In the genomic region with DNA sequence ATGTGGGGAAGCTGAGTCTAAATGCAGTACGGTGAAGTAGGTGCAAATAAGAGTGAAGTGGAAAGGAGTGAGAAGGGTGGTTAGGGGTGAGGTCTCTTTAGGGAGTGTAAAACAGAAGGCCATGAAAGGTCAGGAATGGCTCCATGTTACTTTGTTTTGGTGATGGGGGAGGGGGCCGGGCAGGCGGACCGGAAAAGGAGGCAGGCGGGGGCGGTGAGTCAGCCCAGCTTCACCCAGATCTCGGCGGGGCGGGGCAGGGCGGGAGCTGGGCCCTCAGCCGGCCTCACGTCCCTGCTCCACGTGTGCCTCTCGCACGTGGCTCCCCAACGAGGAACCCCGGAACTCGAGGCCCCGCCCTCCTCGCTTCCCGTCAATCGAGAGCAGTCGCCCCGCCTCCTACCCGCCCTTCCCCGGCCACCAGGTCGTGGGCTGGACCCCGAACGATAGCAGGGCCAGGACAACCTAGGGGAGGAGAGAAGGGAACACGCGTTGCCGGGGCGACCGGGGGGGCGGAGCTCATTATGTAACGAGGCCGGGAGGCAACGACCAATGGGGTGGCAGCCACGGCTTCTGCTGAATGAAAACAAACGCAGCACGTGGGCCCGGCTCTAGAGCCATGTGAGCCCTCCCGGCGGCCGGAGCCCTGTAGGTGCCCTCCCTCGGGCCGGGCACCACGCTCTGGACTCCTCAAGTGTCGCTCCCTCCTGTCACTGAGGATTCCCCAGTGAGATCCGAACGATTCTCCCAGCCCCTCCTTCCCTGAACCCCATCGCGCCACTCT, we compare ENCODE assay signal across 1 cellular context.
TF ChIP-seq lines count a peak whose summit lies in the region.

No MANE protein-coding gene starts in this region.

TF ChIP-seq in SK-N-SH, 30 proteins besides CTCF, POLR2A, EP300 and RAD21 (continued from another document):
- TF ChIP-seq, protein P1, sequence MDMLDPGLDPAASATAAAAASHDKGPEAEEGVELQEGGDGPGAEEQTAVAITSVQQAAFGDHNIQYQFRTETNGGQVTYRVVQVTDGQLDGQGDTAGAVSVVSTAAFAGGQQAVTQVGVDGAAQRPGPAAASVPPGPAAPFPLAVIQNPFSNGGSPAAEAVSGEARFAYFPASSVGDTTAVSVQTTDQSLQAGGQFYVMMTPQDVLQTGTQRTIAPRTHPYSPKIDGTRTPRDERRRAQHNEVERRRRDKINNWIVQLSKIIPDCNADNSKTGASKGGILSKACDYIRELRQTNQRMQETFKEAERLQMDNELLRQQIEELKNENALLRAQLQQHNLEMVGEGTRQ (IDR thresholded peaks at IDR 0.05; ENCODE audit: borderline replicate concordance, low read depth, low read length), result 0 out of 2 replicates have a peak, but pooled peaks have one; percentile 4
- TF ChIP-seq JUND (IDR thresholded peaks at IDR 0.05), result peak; percentile 82
- TF ChIP-seq POLR2AphosphoS5 (IDR thresholded peaks at IDR 0.05; ENCODE audit: low read depth, low read length), result no peak; the same call in 1 of the 2 replicates
- TF ChIP-seq, protein P2, sequence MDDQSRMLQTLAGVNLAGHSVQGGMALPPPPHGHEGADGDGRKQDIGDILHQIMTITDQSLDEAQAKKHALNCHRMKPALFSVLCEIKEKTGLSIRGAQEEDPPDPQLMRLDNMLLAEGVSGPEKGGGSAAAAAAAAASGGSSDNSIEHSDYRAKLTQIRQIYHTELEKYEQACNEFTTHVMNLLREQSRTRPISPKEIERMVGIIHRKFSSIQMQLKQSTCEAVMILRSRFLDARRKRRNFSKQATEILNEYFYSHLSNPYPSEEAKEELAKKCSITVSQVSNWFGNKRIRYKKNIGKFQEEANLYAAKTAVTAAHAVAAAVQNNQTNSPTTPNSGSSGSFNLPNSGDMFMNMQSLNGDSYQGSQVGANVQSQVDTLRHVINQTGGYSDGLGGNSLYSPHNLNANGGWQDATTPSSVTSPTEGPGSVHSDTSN (IDR thresholded peaks at IDR 0.05), result peak; percentile 87
- no peak for TF ChIP-seq MEF2A (IDR thresholded peaks at IDR 0.05; ENCODE audit: borderline replicate concordance, low read depth)
- TF ChIP-seq MXI1 (IDR thresholded peaks at IDR 0.05; ENCODE audit: low read depth, low read length), result peak; percentile 99
- TF ChIP-seq, protein P3, sequence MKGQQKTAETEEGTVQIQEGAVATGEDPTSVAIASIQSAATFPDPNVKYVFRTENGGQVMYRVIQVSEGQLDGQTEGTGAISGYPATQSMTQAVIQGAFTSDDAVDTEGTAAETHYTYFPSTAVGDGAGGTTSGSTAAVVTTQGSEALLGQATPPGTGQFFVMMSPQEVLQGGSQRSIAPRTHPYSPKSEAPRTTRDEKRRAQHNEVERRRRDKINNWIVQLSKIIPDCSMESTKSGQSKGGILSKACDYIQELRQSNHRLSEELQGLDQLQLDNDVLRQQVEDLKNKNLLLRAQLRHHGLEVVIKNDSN (IDR thresholded peaks at IDR 0.05; ENCODE audit: borderline replicate concordance, low read depth), result peak; percentile 65; the same call in 1 of the 2 replicates
- no peak for TF ChIP-seq GATA2 (CRISPR knock-in tag; IDR thresholded peaks at IDR 0.05)
- TF ChIP-seq FOSL2 (IDR thresholded peaks at IDR 0.05; ENCODE audit: borderline replicate concordance, low read depth), result peak; percentile 91
- no peak; the same call in 1 of the 2 replicates for TF ChIP-seq SMC3 (IDR thresholded peaks at IDR 0.05; ENCODE audit: low read depth, low read length)
- TF ChIP-seq, protein P4, sequence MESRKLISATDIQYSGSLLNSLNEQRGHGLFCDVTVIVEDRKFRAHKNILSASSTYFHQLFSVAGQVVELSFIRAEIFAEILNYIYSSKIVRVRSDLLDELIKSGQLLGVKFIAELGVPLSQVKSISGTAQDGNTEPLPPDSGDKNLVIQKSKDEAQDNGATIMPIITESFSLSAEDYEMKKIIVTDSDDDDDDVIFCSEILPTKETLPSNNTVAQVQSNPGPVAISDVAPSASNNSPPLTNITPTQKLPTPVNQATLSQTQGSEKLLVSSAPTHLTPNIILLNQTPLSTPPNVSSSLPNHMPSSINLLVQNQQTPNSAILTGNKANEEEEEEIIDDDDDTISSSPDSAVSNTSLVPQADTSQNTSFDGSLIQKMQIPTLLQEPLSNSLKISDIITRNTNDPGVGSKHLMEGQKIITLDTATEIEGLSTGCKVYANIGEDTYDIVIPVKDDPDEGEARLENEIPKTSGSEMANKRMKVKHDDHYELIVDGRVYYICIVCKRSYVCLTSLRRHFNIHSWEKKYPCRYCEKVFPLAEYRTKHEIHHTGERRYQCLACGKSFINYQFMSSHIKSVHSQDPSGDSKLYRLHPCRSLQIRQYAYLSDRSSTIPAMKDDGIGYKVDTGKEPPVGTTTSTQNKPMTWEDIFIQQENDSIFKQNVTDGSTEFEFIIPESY (IDR thresholded peaks at IDR 0.05; ENCODE audit: borderline replicate concordance, low read depth), result no peak
- TF ChIP-seq, protein P5, sequence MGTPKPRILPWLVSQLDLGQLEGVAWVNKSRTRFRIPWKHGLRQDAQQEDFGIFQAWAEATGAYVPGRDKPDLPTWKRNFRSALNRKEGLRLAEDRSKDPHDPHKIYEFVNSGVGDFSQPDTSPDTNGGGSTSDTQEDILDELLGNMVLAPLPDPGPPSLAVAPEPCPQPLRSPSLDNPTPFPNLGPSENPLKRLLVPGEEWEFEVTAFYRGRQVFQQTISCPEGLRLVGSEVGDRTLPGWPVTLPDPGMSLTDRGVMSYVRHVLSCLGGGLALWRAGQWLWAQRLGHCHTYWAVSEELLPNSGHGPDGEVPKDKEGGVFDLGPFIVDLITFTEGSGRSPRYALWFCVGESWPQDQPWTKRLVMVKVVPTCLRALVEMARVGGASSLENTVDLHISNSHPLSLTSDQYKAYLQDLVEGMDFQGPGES (IDR thresholded peaks at IDR 0.05; ENCODE audit: low read depth, low read length), result no peak
- TF ChIP-seq CHD2 (IDR thresholded peaks at IDR 0.05; ENCODE audit: low read length, partially characterized antibody), result peak; percentile 64
- peak; percentile 84; the same call in 1 of the 2 replicates for TF ChIP-seq RXRA (IDR thresholded peaks at IDR 0.05; ENCODE audit: borderline replicate concordance, low read depth)
- no peak for TF ChIP-seq EZH2phosphoT487 (IDR thresholded peaks at IDR 0.05; ENCODE audit: borderline replicate concordance, low read depth)
- no peak for TF ChIP-seq YY1 (IDR thresholded peaks at IDR 0.05; ENCODE audit: low read depth)
- TF ChIP-seq TAF1 (IDR thresholded peaks at IDR 0.05; ENCODE audit: borderline replicate concordance, low read depth, low read length), result peak; percentile 47; the same call in 1 of the 2 replicates
- peak; percentile 51; the same call in 1 of the 2 replicates for TF ChIP-seq TCF12 (IDR thresholded peaks at IDR 0.05)
- peak; percentile 50 for TF ChIP-seq ELF1 (IDR thresholded peaks at IDR 0.05)
- TF ChIP-seq, protein P6, sequence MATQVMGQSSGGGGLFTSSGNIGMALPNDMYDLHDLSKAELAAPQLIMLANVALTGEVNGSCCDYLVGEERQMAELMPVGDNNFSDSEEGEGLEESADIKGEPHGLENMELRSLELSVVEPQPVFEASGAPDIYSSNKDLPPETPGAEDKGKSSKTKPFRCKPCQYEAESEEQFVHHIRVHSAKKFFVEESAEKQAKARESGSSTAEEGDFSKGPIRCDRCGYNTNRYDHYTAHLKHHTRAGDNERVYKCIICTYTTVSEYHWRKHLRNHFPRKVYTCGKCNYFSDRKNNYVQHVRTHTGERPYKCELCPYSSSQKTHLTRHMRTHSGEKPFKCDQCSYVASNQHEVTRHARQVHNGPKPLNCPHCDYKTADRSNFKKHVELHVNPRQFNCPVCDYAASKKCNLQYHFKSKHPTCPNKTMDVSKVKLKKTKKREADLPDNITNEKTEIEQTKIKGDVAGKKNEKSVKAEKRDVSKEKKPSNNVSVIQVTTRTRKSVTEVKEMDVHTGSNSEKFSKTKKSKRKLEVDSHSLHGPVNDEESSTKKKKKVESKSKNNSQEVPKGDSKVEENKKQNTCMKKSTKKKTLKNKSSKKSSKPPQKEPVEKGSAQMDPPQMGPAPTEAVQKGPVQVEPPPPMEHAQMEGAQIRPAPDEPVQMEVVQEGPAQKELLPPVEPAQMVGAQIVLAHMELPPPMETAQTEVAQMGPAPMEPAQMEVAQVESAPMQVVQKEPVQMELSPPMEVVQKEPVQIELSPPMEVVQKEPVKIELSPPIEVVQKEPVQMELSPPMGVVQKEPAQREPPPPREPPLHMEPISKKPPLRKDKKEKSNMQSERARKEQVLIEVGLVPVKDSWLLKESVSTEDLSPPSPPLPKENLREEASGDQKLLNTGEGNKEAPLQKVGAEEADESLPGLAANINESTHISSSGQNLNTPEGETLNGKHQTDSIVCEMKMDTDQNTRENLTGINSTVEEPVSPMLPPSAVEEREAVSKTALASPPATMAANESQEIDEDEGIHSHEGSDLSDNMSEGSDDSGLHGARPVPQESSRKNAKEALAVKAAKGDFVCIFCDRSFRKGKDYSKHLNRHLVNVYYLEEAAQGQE (IDR thresholded peaks at IDR 0.05; ENCODE audit: low read depth, low read length), result peak; percentile 62; the same call in 1 of the 2 replicates
- no peak for TF ChIP-seq NRF1 (IDR thresholded peaks at IDR 0.05; ENCODE audit: low read depth, low read length)
- peak; percentile 47; the same call in 1 of the 2 replicates for TF ChIP-seq TEAD4 (IDR thresholded peaks at IDR 0.05; ENCODE audit: borderline replicate concordance, insufficient read depth)
